In the genomic region with DNA sequence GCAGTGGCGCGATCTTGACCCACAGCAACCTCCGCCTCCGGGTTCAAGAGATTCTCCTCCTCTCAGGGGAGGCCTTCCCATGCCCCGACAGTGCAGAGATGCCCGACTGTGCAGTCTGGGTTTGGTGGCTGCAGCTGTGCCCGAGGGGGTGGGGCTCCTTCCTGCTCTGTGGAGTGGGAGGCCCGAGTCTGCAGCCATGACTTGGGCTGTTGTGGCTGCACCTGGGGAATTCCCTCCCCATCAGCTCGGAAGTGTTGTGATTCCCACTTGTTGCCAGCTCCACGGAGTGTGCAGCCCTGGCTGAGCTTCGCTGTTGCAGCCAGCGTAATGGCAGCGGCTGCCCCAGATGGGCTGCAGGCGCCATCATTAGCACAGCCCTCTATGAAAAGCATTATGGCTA, we compare ENCODE assay signal across 8 cellular contexts.
DNase-seq lines count a peak whose midpoint lies in the region; ATAC-seq and TF ChIP-seq lines count a peak whose summit lies in the region.

No MANE protein-coding gene starts in this region.

- TF ChIP-seq CTCF in activated B cell treated with CpG ODN at 0.5 μM for 24 hours (IDR thresholded peaks at IDR 0.05) (no peak), lower leg skin (IDR thresholded peaks at IDR 0.05) (no peak)

- H3K36me3 ChIP-seq in subcutaneous abdominal adipose tissue (ENCODE audit: control insufficient read depth in 5 of 5, insufficient read depth in 5 of 5, low read length in 5 of 5): no peaks in the 10 kb centered on the region

- POLR2A ChIA-PET in activated B cell treated with CpG ODN at 0.5 μM for 24 hours (lab: Charles Lee): interaction anchor here (0.7 to 1.8 kb wide), 3 partner anchors 10 to 53 kb away, joined by 4 to 5 read pairs (median 4); no protein-coding TSS in a partner anchor

- TF ChIP-seq POLR2A in lower leg skin (IDR thresholded peaks at IDR 0.05): no peak

- no peak overlapping the region for H3K4me3 Mint-ChIP-seq in activated B cell treated with CpG ODN at 0.5 μM for 24 hours

- CTCF ChIA-PET in activated B cell treated with CpG ODN at 0.5 μM for 24 hours (lab: Charles Lee): interaction anchor here (0.8 to 2.8 kb wide), 2 partner anchors 24 to 50 kb away, joined by 4 to 15 read pairs; no protein-coding TSS in a partner anchor

- H3K4me1 Mint-ChIP-seq in activated B cell treated with CpG ODN at 0.5 μM for 24 hours: peaks cover 27% of the 10 kb centered on the region

- no peaks in the 10 kb centered on the region for H3K36me3 Mint-ChIP-seq in activated B cell treated with CpG ODN at 0.5 μM for 24 hours (ENCODE audit: low read depth)

- no peaks in the 10 kb centered on the region for H3K9me3 ChIP-seq in subcutaneous abdominal adipose tissue (ENCODE audit: control insufficient read depth in 5 of 5, low read length in 5 of 5)

- 68 to 73% methylated on average over 12 to 14 of the region's 14 CpGs for WGBS in lower leg skin, 2 donors

- H3K27ac ChIP-seq in subcutaneous abdominal adipose tissue (ENCODE audit: low read depth, low read length): peak overlapping the region; percentile 88

- H3K27ac Mint-ChIP-seq in activated B cell treated with CpG ODN at 0.5 μM for 24 hours: no peak overlapping the region

- ATAC-seq in GM21737 (IDR thresholded peaks at IDR 0.05; ENCODE audit: unreplicated experiment) (peak; percentile 22), activated B cell treated with CpG ODN at 0.5 μM for 24 hours (ENCODE audit: low read depth) (peak; percentile 36), left cardiac atrium (peak; percentile 48 to 54), HG02588 (IDR thresholded peaks at IDR 0.05; ENCODE audit: unreplicated experiment) (no peak)

- intact Hi-C loops in activated B cell treated with CpG ODN at 0.5 μM for 24 hours (cut with micrococcal nuclease): loop anchor here (1.0 to 5.0 kb wide), 6 partner anchors 23 to 609 kb away; partner anchors contain the start of genes COX11, MMD, PCTP and STXBP4
- intact Hi-C loops in left cardiac atrium (cut with DNase I): no loop called here
- intact Hi-C loops in lower leg skin (cut with DNase I; ENCODE audit: low total_unique reads): no loop called here

- H3K4me3 ChIP-seq in subcutaneous abdominal adipose tissue (ENCODE audit: low read depth in 1 of 5, low read length in 5 of 5): peak overlapping the region; percentile 54 to 73 (median 66)
- H3K4me3 ChIP-seq in lower leg skin (ENCODE audit: low read depth, poor library complexity, severe bottlenecking): no peak overlapping the region

- no peaks in the 10 kb centered on the region for H3K27me3 Mint-ChIP-seq in activated B cell treated with CpG ODN at 0.5 μM for 24 hours

- no peaks in the 10 kb centered on the region for H3K27me3 ChIP-seq in subcutaneous abdominal adipose tissue (ENCODE audit: control insufficient read depth in 5 of 5, insufficient read depth in 4 of 5, low read length in 5 of 5)

- DNase-seq in activated B cell treated with CpG ODN at 0.5 μM for 24 hours: peak; percentile 20
- no peak for DNase-seq in left cardiac atrium
- DNase-seq in islet precursor cell: no peak
- DNase-seq in lower leg skin (ENCODE audit: low spot score in 2 of 2): no peak
- DNase-seq in epidermal melanocyte (ENCODE audit: insufficient read length, low spot score): no peak

- peaks cover 6 to 38% (median 30%) of the 10 kb centered on the region in 5 donors for H3K4me1 ChIP-seq in subcutaneous abdominal adipose tissue (ENCODE audit: control insufficient read depth in 5 of 5, insufficient read depth in 5 of 5, low read length in 5 of 5)

- H3K9me3 Mint-ChIP-seq in activated B cell treated with CpG ODN at 0.5 μM for 24 hours: no peaks in the 10 kb centered on the region

- H3K9ac ChIP-seq in subcutaneous abdominal adipose tissue (ENCODE audit: low read length in 5 of 5): peak overlapping the region in 2 of 5 donors; percentile 63 to 83
